Comparison of ENCODE assay signal across 7 cellular contexts in the genomic region with DNA sequence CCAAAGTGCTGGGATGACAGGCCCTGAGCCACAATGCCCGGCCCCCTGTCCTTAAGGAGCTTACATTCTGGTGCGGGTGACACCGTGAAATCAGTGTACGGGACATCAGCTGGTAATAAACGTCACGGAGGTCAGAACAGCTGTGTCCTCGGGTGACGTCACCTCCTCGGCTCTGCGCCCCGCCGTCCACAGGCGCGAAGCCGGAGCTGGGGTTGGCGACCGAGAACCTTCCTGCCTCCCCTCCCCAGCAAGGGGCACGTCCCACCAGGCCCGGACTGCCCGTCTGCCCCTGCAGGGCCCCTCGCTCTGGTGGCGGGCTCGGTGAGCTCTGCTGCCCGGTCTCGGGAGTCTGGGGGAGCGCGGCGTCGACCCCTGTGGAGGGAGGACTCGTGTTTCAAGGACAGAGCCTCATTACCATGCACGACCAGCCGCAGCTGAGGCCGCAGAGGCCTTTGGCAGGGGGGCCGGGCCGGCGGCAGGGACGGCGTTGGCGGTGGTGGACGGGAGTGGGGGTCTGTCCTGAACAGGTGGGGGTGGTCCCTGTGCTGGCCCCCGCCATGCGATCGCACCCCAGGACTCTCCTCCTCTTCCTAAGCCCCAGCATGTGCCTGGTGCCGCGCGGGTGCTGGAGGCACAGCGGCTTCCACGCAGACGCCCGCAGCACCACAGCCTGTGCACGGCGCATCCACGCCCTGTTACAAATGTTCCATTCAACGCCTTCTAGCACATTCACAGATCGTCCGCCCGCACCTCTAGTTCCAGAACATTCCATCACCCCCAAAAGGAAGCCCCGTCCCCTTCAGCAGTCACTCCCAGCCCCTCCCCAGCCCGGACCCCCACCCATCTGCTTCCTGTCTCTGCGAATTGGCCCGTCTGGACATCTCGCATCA. TPM values are rescaled to one million over a fixed set of nuclear protein-coding genes. Genes with fewer than 3 reads are reported as not detected.
DNase-seq lines count a peak whose midpoint lies in the region; ATAC-seq and TF ChIP-seq lines count a peak whose summit lies in the region.
"Had no signal": no experiment of that assay in that cellular context is flagged by ENCODE, and none has a peak within 500 bp of the region (broad histone marks: within the 10 kb centered on the region; RNA-seq: fewer than 3 reads in every experiment).

No MANE protein-coding gene starts in this region.

- H3K4me1 ChIP-seq in neuron (ENCODE audit: insufficient read depth, low read length) (peaks cover 14% of the 10 kb centered on the region), MM.1S (ENCODE audit: low read length) (no peaks in the 10 kb centered on the region)

- H3K9me2 ChIP-seq in MM.1S (replicated peaks; ENCODE audit: insufficient read depth, low read length), result no peaks in the 10 kb centered on the region

- H3K9me3 ChIP-seq in neuron (ENCODE audit: low read length) (no peaks in the 10 kb centered on the region), MM.1S (replicated peaks; ENCODE audit: insufficient read depth, low read length) (no peaks in the 10 kb centered on the region)

- H3K27me3 ChIP-seq in neuron (ENCODE audit: insufficient read depth, low read length) (peaks cover 22% of the 10 kb centered on the region), MM.1S (replicated peaks; ENCODE audit: insufficient read depth, low read length) (peaks cover 70% of the 10 kb centered on the region)

- no peak overlapping the region for H3K27ac ChIP-seq in MM.1S (ENCODE audit: low read length)

- no peaks in the 10 kb centered on the region for H3K79me2 ChIP-seq in MM.1S (ENCODE audit: low read length)

- no peak for TF ChIP-seq RAD21 in Ishikawa (IDR thresholded peaks at IDR 0.05; ENCODE audit: low read depth)

- H3K4me3 ChIP-seq in neuron (ENCODE audit: low read length) (peak overlapping the region; percentile 18), MM.1S (ENCODE audit: low read length) (no peak overlapping the region)

- no peak overlapping the region for H3K9ac ChIP-seq in MM.1S (ENCODE audit: low read length)

- no peaks in the 10 kb centered on the region for H4K20me1 ChIP-seq in MM.1S (ENCODE audit: insufficient read depth, low read length)

- no peak for TF ChIP-seq CTCF in MM.1S (IDR thresholded peaks at IDR 0.05; ENCODE audit: low read length)

- no peaks in the 10 kb centered on the region for H3F3A ChIP-seq in MM.1S (ENCODE audit: insufficient read depth, low read length)

- no peak for DNase-seq in activated CD4-positive, alpha-beta T cell treated with anti-CD3 and anti-CD28 coated beads for 4 hours
- no peak for DNase-seq in MM.1S

- peak overlapping the region; percentile 14 for H2AFZ ChIP-seq in neuron (ENCODE audit: low read depth, low read length)
- no peak overlapping the region for H2AFZ ChIP-seq in MM.1S (ENCODE audit: low read length)

- H3K36me3 ChIP-seq in neuron (ENCODE audit: insufficient read depth, low read length) (no peaks in the 10 kb centered on the region), MM.1S (replicated peaks; ENCODE audit: insufficient read depth, low read length) (no peaks in the 10 kb centered on the region)

- TF ChIP-seq EP300 in Ishikawa (IDR thresholded peaks at IDR 0.05; ENCODE audit: borderline replicate concordance), result no peak

- H3K4me2 ChIP-seq in MM.1S (ENCODE audit: low read depth, low read length), result no peak overlapping the region

- peak; percentile 38 for ATAC-seq in esophagus mucosa
- no peak for ATAC-seq in HG02981 (IDR thresholded peaks at IDR 0.05; ENCODE audit: unreplicated experiment)

TF ChIP-seq in Ishikawa, 13 proteins besides CTCF, POLR2A, EP300 and RAD21:
- TF ChIP-seq CREB1 (IDR thresholded peaks at IDR 0.05; ENCODE audit: low read depth) (no peak), ZBTB7A (IDR thresholded peaks at IDR 0.05; ENCODE audit: low read depth) (0 out of 2 replicates have a peak, but pooled peaks have one; percentile 24), YY1 (IDR thresholded peaks at IDR 0.05; ENCODE audit: low read depth) (no peak)

RNA-seq across cellular contexts. Expression of a gene that starts 5.4 kb away (rescaled TPM):
- not detected for total RNA-seq in esophagus mucosa
- total RNA-seq: glomerular endothelial cell had no signal

RNA-seq across cellular contexts. Expression of a gene that starts 20.6 kb away (rescaled TPM):
- total RNA-seq in esophagus mucosa, result 0.08 TPM
- total RNA-seq: glomerular endothelial cell had no signal

RNA-seq across cellular contexts. Expression of a gene that starts 25.8 kb away (rescaled TPM):
- 98.9 TPM for total RNA-seq in esophagus mucosa

RNA-seq across cellular contexts. Expression of a gene that starts 25.9 kb away (rescaled TPM):
- 18.8 TPM for total RNA-seq in esophagus mucosa

RNA-seq across cellular contexts. Expression of a gene that starts 46.3 kb away (rescaled TPM):
- total RNA-seq in esophagus mucosa, result not detected
